In genomic region chr19:44024900-44025216, GRCh38 we compare ENCODE assay signal across 8 cellular contexts. TPM values are rescaled to one million over a fixed set of nuclear protein-coding genes. Genes with fewer than 3 reads are reported as not detected.
A peak's percentile ranks its signal among the peaks of the same experiment; 100 is the strongest.
DNase-seq lines count a peak whose midpoint lies in the region; ATAC-seq and TF ChIP-seq lines count a peak whose summit lies in the region.

No MANE protein-coding gene starts in this region.

- CTCF ChIA-PET in activated CD8-positive, alpha-beta memory T cell treated with anti-CD3 and anti-CD28 coated beads, Interleukin-2, amount 10 ng/mL, durations not matched to agents 7 days and 5 days (lab: Charles Lee): no interaction called here

- no peak for TF ChIP-seq RAD21 in liver (IDR thresholded peaks at IDR 0.05)

- peaks cover 25% of the 10 kb centered on the region for H3K9me3 Mint-ChIP-seq in activated CD8-positive, alpha-beta memory T cell treated with anti-CD3 and anti-CD28 coated beads, Interleukin-2, amount 10 ng/mL, durations not matched to agents 7 days and 5 days (ENCODE audit: low read depth)

- H3K36me3 ChIP-seq in liver (ENCODE audit: control insufficient read depth in 4 of 4, insufficient read depth in 3 of 4, low read depth in 1 of 4, low read length in 3 of 4): peaks cover 5 to 33% (median 32%) of the 10 kb centered on the region in 4 donors
- H3K36me3 ChIP-seq in tibial artery: peaks cover 31 to 35% (median 33%) of the 10 kb centered on the region in 3 donors

- H3K36me3 Mint-ChIP-seq in activated CD8-positive, alpha-beta memory T cell treated with anti-CD3 and anti-CD28 coated beads, Interleukin-2, amount 10 ng/mL, durations not matched to agents 7 days and 5 days: peaks cover 43% of the 10 kb centered on the region

- TF ChIP-seq CTCF in liver (IDR thresholded peaks at IDR 0.05; ENCODE audit: low read depth, low read length, missing input control) (no peak), tibial artery (IDR thresholded peaks at IDR 0.05) (no peak)

- H3K9me3 ChIP-seq in liver (ENCODE audit: control insufficient read depth in 4 of 4, low read length in 3 of 4) (peaks cover 12 to 55% (median 30%) of the 10 kb centered on the region in 4 donors), tibial artery (peaks cover 0 to 32% (median 23%) of the 10 kb centered on the region in 3 donors)

- peak overlapping the region; percentile 89 for H3K4me3 Mint-ChIP-seq in activated CD8-positive, alpha-beta memory T cell treated with anti-CD3 and anti-CD28 coated beads, Interleukin-2, amount 10 ng/mL, durations not matched to agents 7 days and 5 days

- no peak for ATAC-seq in activated CD8-positive, alpha-beta memory T cell treated with anti-CD3 and anti-CD28 coated beads, Interleukin-2, amount 10 ng/mL, durations not matched to agents 7 days and 5 days
- ATAC-seq in HG03442 (IDR thresholded peaks at IDR 0.05; ENCODE audit: unreplicated experiment): no peak

- WGBS in liver: 44% methylated on average over 4 of the region's 4 CpGs

- intact Hi-C loops in tibial artery (cut with DNase I; ENCODE audit: low total_unique reads): no loop called here

- no peak overlapping the region for H3K27ac ChIP-seq in liver (ENCODE audit: low read depth in 1 of 2, low read length in 2 of 2)
- peak overlapping the region; percentile 61 to 64 for H3K27ac ChIP-seq in tibial artery

- H3K4me1 Mint-ChIP-seq in activated CD8-positive, alpha-beta memory T cell treated with anti-CD3 and anti-CD28 coated beads, Interleukin-2, amount 10 ng/mL, durations not matched to agents 7 days and 5 days: peaks cover 15% of the 10 kb centered on the region

- H3K27ac Mint-ChIP-seq in activated CD8-positive, alpha-beta memory T cell treated with anti-CD3 and anti-CD28 coated beads, Interleukin-2, amount 10 ng/mL, durations not matched to agents 7 days and 5 days: peak overlapping the region; percentile 81

- DNase-seq in activated CD8-positive, alpha-beta memory T cell treated with anti-CD3 and anti-CD28 coated beads, Interleukin-2, amount 10 ng/mL, durations not matched to agents 7 days and 5 days: no peak
- DNase-seq in activated CD8-positive, alpha-beta memory T cell treated with anti-CD3 and anti-CD28 coated beads, Interleukin-2, amount 50 U/mL, for 4 hours: no peak
- DNase-seq in amniotic epithelial cell (ENCODE audit: low read depth): peak; percentile 1
- no peak for DNase-seq in tibial artery
- no peak for DNase-seq in NCI-H1417 treated with DMSO at 0.1 percent for 48 hours (lab: John Stamatoyannopoulos, UW)
- DNase-seq in activated CD4-positive, alpha-beta T cell treated with anti-CD3 and anti-CD28 coated beads, Interleukin-2, amount 50 U/mL, for 48 hours: no peak

- H3K9ac ChIP-seq in liver (ENCODE audit: low read depth in 1 of 2, low read length in 2 of 2): peak overlapping the region in 1 of 2 donors; percentile 43

- peaks cover 6% of the 10 kb centered on the region for H3K27me3 Mint-ChIP-seq in activated CD8-positive, alpha-beta memory T cell treated with anti-CD3 and anti-CD28 coated beads, Interleukin-2, amount 10 ng/mL, durations not matched to agents 7 days and 5 days

- H3K4me3 ChIP-seq in liver (ENCODE audit: low read depth in 1 of 3, low read length in 3 of 3) (peak overlapping the region; percentile 83 to 96 (median 92)), tibial artery (peak overlapping the region; percentile 66 to 71)

- peaks cover 0 to 11% (median 7%) of the 10 kb centered on the region in 4 donors for H3K4me1 ChIP-seq in liver (ENCODE audit: control insufficient read depth in 4 of 4, insufficient read depth in 4 of 4, low read length in 3 of 4)
- peaks cover 0 to 14% (median 3%) of the 10 kb centered on the region in 4 donors for H3K4me1 ChIP-seq in tibial artery

- H3K27me3 ChIP-seq in liver (ENCODE audit: control insufficient read depth in 4 of 4, insufficient read depth in 4 of 4, low read length in 3 of 4) (peaks cover 0 to 5% (median 0%) of the 10 kb centered on the region in 4 donors), tibial artery (no peaks in the 10 kb centered on the region)

TF ChIP-seq in liver, 16 proteins besides CTCF, POLR2A, EP300 and RAD21:
- TF ChIP-seq ATF3 (IDR thresholded peaks at IDR 0.05) (no peak), HNF4A (conservative IDR thresholded peaks at IDR 0.05) (no peak), SP1 (IDR thresholded peaks at IDR 0.05) (no peak), TAF1 (conservative IDR thresholded peaks at IDR 0.05) (no peak), FOXA1 (IDR thresholded peaks at IDR 0.05) (no peak), EGR1 (IDR thresholded peaks at IDR 0.05; ENCODE audit: low read depth in 2 of 2) (no peak), YY1 (IDR thresholded peaks at IDR 0.05) (no peak), HNF4G (IDR thresholded peaks at IDR 0.05) (no peak), FOXA2 (IDR thresholded peaks at IDR 0.05) (no peak), REST (IDR thresholded peaks at IDR 0.05) (no peak), GABPA (IDR thresholded peaks at IDR 0.05 in 1 of 2, conservative IDR thresholded peaks at IDR 0.05 in 1 of 2) (no peak), ZBTB33 (IDR thresholded peaks at IDR 0.05) (no peak), JUND (IDR thresholded peaks at IDR 0.05) (no peak), RXRA (IDR thresholded peaks at IDR 0.05) (no peak), MAX (IDR thresholded peaks at IDR 0.05) (no peak), NR2F2 (IDR thresholded peaks at IDR 0.05) (no peak)

RNA-seq across cellular contexts. Expression of gene ZNF222, which starts 0.3 kb away (rescaled TPM):
- total RNA-seq in activated CD8-positive, alpha-beta memory T cell treated with anti-CD3 and anti-CD28 coated beads, Interleukin-2, amount 10 ng/mL, durations not matched to agents 7 days and 5 days: 1 to 10 TPM; 2.3 to 3.0 TPM
- total RNA-seq in liver: 1 to 10 TPM; 1.8 to 2.5 TPM
- 1 to 10 TPM in 1 of 2 donors, under 1 TPM in 1; 0.79 to 1.2 TPM for polyA plus RNA-seq in liver

RNA-seq across cellular contexts. Expression of gene ZNF230, which starts 22.1 kb away (rescaled TPM):
- 1 to 10 TPM; 4.8 to 5.1 TPM for total RNA-seq in activated CD8-positive, alpha-beta memory T cell treated with anti-CD3 and anti-CD28 coated beads, Interleukin-2, amount 10 ng/mL, durations not matched to agents 7 days and 5 days
- 1 to 10 TPM; 2.1 to 4.3 TPM for total RNA-seq in liver
- polyA plus RNA-seq in liver: 1 to 10 TPM; 1.3 to 1.5 TPM

RNA-seq across cellular contexts. Expression of gene ZNF223, which starts 27.0 kb away (rescaled TPM):
- total RNA-seq in activated CD8-positive, alpha-beta memory T cell treated with anti-CD3 and anti-CD28 coated beads, Interleukin-2, amount 10 ng/mL, durations not matched to agents 7 days and 5 days: under 1 TPM; 0.19 to 0.20 TPM
- 1 to 10 TPM; 1.6 to 2.8 TPM for total RNA-seq in liver
- polyA plus RNA-seq in liver: 1 to 10 TPM; 1.4 to 2.2 TPM

RNA-seq across cellular contexts. Expression of gene ZNF155, which starts 40.9 kb away (rescaled TPM):
- total RNA-seq in activated CD8-positive, alpha-beta memory T cell treated with anti-CD3 and anti-CD28 coated beads, Interleukin-2, amount 10 ng/mL, durations not matched to agents 7 days and 5 days: 1 to 10 TPM; 7.1 to 7.3 TPM
- total RNA-seq in liver: 1 to 10 TPM; 3.8 to 5.5 TPM
- 1 to 10 TPM; 1.7 to 2.0 TPM for polyA plus RNA-seq in liver

RNA-seq across cellular contexts. Expression of gene ZNF284, which starts 47.1 kb away (rescaled TPM):
- total RNA-seq in activated CD8-positive, alpha-beta memory T cell treated with anti-CD3 and anti-CD28 coated beads, Interleukin-2, amount 10 ng/mL, durations not matched to agents 7 days and 5 days: 1 to 10 TPM; 2.2 to 2.4 TPM
- total RNA-seq in liver: 1 to 10 TPM in 1 of 2 donors, under 1 TPM in 1; 0.67 to 1.0 TPM
- polyA plus RNA-seq in liver: under 1 TPM; 0.32 to 0.56 TPM

Comparison
In these comparisons a context has a peak if more than half of its experiments do, and no peak if none do; other contexts are left out.
1. H3K27ac ChIP-seq: peak in tibial artery (2 of 2); none in liver (0 of 2).